1 cellular context compared by ENCODE assay signal in genomic region chr12:9252256-9252655, GRCh38.
TF ChIP-seq lines count a peak whose summit lies in the region.

No MANE protein-coding gene starts in this region.

TF ChIP-seq in HepG2, 621 proteins besides CTCF, POLR2A, EP300 and RAD21 (continued from another document and continues in another):
- TF ChIP-seq, protein P1, sequence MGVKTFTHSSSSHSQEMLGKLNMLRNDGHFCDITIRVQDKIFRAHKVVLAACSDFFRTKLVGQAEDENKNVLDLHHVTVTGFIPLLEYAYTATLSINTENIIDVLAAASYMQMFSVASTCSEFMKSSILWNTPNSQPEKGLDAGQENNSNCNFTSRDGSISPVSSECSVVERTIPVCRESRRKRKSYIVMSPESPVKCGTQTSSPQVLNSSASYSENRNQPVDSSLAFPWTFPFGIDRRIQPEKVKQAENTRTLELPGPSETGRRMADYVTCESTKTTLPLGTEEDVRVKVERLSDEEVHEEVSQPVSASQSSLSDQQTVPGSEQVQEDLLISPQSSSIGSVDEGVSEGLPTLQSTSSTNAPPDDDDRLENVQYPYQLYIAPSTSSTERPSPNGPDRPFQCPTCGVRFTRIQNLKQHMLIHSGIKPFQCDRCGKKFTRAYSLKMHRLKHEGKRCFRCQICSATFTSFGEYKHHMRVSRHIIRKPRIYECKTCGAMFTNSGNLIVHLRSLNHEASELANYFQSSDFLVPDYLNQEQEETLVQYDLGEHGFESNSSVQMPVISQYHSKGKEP (CRISPR knock-in tag; IDR thresholded peaks at IDR 0.05) = no peak
- no peak for TF ChIP-seq XBP1 (CRISPR knock-in tag; IDR thresholded peaks at IDR 0.05)
- TF ChIP-seq, protein P2, sequence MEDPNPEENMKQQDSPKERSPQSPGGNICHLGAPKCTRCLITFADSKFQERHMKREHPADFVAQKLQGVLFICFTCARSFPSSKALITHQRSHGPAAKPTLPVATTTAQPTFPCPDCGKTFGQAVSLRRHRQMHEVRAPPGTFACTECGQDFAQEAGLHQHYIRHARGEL (CRISPR knock-in tag; IDR thresholded peaks at IDR 0.05) = no peak
- no peak for TF ChIP-seq SNAPC2 (CRISPR knock-in tag; IDR thresholded peaks at IDR 0.05)
- no peak for TF ChIP-seq ZNF30 (CRISPR knock-in tag; IDR thresholded peaks at IDR 0.05)
- TF ChIP-seq RFX3 (CRISPR knock-in tag; IDR thresholded peaks at IDR 0.05) = no peak
- TF ChIP-seq, protein P3, sequence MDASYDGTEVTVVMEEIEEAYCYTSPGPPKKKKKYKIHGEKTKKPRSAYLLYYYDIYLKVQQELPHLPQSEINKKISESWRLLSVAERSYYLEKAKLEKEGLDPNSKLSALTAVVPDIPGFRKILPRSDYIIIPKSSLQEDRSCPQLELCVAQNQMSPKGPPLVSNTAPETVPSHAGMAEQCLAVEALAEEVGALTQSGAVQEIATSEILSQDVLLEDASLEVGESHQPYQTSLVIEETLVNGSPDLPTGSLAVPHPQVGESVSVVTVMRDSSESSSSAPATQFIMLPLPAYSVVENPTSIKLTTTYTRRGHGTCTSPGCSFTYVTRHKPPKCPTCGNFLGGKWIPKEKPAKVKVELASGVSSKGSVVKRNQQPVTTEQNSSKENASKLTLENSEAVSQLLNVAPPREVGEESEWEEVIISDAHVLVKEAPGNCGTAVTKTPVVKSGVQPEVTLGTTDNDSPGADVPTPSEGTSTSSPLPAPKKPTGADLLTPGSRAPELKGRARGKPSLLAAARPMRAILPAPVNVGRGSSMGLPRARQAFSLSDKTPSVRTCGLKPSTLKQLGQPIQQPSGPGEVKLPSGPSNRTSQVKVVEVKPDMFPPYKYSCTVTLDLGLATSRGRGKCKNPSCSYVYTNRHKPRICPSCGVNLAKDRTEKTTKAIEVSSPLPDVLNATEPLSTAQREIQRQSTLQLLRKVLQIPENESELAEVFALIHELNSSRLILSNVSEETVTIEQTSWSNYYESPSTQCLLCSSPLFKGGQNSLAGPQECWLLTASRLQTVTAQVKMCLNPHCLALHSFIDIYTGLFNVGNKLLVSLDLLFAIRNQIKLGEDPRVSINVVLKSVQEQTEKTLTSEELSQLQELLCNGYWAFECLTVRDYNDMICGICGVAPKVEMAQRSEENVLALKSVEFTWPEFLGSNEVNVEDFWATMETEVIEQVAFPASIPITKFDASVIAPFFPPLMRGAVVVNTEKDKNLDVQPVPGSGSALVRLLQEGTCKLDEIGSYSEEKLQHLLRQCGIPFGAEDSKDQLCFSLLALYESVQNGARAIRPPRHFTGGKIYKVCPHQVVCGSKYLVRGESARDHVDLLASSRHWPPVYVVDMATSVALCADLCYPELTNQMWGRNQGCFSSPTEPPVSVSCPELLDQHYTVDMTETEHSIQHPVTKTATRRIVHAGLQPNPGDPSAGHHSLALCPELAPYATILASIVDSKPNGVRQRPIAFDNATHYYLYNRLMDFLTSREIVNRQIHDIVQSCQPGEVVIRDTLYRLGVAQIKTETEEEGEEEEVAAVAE (CRISPR knock-in tag; IDR thresholded peaks at IDR 0.05; ENCODE audit: borderline replicate concordance) = no peak
- 0 out of 2 replicates have a peak, but pooled peaks have one; percentile 40 for TF ChIP-seq ELF3 (CRISPR knock-in tag; IDR thresholded peaks at IDR 0.05)
- TF ChIP-seq CREB3 (CRISPR knock-in tag; IDR thresholded peaks at IDR 0.05) = no peak
- no peak for TF ChIP-seq ESRRA (CRISPR knock-in tag; IDR thresholded peaks at IDR 0.05; ENCODE audit: low read depth)
- no peak for TF ChIP-seq SKIL (CRISPR knock-in tag; IDR thresholded peaks at IDR 0.05; ENCODE audit: borderline replicate concordance)
- TF ChIP-seq SIX1 (CRISPR knock-in tag; IDR thresholded peaks at IDR 0.05; ENCODE audit: borderline replicate concordance) = peak; percentile 32; the same call in 1 of the 2 replicates
- TF ChIP-seq GFI1 (CRISPR knock-in tag; IDR thresholded peaks at IDR 0.05; ENCODE audit: borderline replicate concordance) = no peak
- TF ChIP-seq SRSF4 (IDR thresholded peaks at IDR 0.05; ENCODE audit: low read depth, low read length, poor library complexity, severe bottlenecking) = no peak
- TF ChIP-seq HNRNPK (IDR thresholded peaks at IDR 0.05; ENCODE audit: low read depth, low read length, poor library complexity, severe bottlenecking) = no peak
- no peak for TF ChIP-seq ZNF460 (CRISPR knock-in tag; IDR thresholded peaks at IDR 0.05; ENCODE audit: borderline replicate concordance)
- no peak for TF ChIP-seq ZNF784 (CRISPR knock-in tag; IDR thresholded peaks at IDR 0.05; ENCODE audit: borderline replicate concordance)
- TF ChIP-seq IRX3 (CRISPR knock-in tag; IDR thresholded peaks at IDR 0.05; ENCODE audit: borderline replicate concordance, low read depth) = no peak
- TF ChIP-seq XRCC5 (optimal IDR thresholded peaks at IDR 0.05; ENCODE audit: low read length) = no peak
- TF ChIP-seq PTBP1 (IDR thresholded peaks at IDR 0.05; ENCODE audit: low read depth, low read length, poor library complexity, severe bottlenecking) = no peak
- TF ChIP-seq ZSCAN12 (CRISPR knock-in tag; IDR thresholded peaks at IDR 0.05) = no peak
- no peak for TF ChIP-seq ZNF280B (CRISPR knock-in tag; IDR thresholded peaks at IDR 0.05; ENCODE audit: borderline replicate concordance)
- TF ChIP-seq, protein P4, sequence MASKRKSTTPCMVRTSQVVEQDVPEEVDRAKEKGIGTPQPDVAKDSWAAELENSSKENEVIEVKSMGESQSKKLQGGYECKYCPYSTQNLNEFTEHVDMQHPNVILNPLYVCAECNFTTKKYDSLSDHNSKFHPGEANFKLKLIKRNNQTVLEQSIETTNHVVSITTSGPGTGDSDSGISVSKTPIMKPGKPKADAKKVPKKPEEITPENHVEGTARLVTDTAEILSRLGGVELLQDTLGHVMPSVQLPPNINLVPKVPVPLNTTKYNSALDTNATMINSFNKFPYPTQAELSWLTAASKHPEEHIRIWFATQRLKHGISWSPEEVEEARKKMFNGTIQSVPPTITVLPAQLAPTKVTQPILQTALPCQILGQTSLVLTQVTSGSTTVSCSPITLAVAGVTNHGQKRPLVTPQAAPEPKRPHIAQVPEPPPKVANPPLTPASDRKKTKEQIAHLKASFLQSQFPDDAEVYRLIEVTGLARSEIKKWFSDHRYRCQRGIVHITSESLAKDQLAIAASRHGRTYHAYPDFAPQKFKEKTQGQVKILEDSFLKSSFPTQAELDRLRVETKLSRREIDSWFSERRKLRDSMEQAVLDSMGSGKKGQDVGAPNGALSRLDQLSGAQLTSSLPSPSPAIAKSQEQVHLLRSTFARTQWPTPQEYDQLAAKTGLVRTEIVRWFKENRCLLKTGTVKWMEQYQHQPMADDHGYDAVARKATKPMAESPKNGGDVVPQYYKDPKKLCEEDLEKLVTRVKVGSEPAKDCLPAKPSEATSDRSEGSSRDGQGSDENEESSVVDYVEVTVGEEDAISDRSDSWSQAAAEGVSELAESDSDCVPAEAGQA (IDR thresholded peaks at IDR 0.05; ENCODE audit: low read depth) = no peak
- TF ChIP-seq, protein P4 (CRISPR knock-in tag; IDR thresholded peaks at IDR 0.05; ENCODE audit: borderline replicate concordance) = no peak
- no peak for TF ChIP-seq ZNF274 (CRISPR knock-in tag; IDR thresholded peaks at IDR 0.05)
- TF ChIP-seq CERS6 (CRISPR knock-in tag; IDR thresholded peaks at IDR 0.05) = no peak
- no peak for TF ChIP-seq DMTF1 (CRISPR knock-in tag; IDR thresholded peaks at IDR 0.05)
- no peak for TF ChIP-seq IKZF4 (CRISPR knock-in tag; IDR thresholded peaks at IDR 0.05; ENCODE audit: borderline replicate concordance, low read depth, not compliant biosample characterization)
- no peak for TF ChIP-seq ZNF577 (CRISPR knock-in tag; IDR thresholded peaks at IDR 0.05; ENCODE audit: borderline replicate concordance, low read depth)
